ENCODE assay signal across 1 cellular context in the genomic region with DNA sequence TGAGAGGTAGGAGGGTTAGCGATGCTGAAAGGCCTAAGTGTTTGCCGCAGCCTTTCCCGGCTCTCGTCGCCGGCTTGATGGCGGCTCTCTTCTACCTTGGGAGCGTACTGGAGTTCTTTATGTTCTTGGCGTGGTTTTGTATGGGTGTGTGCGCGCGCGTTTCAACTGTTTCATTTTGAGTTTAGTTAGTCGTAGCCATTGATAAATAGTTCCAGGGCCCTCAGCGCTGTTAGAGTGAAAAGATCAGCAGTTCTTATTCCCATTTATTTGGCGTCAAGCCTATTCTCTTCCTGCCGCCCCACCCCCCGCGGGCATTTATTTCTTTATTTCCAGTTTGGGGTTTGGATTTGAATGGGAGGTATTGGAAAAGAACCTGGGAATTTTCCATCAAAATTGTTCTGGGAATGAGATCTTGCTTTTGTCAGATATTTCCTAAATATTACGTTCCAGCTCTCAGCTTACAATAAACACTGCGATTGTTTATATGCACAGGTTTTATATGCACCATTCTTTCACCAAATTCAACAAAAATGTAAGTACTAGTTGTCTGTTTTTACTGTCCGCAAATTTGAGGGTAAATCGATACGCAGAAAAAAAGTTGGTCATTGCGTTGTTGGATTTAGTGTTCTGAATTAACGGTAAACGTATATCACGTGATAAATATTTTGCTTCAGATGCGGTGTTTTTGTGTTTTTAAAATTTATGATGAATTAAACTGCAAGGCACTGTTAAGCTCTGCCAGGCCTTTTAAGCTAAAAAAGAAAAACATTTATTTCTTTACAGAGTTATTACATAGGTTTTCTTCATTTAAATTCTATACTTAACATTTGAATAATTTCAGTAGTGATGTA.
TF ChIP-seq lines count a peak whose summit lies in the region.

No MANE protein-coding gene starts in this region.

TF ChIP-seq in HepG2, 621 proteins besides CTCF, POLR2A, EP300 and RAD21 (continued from another document):
- TF ChIP-seq, protein P1, sequence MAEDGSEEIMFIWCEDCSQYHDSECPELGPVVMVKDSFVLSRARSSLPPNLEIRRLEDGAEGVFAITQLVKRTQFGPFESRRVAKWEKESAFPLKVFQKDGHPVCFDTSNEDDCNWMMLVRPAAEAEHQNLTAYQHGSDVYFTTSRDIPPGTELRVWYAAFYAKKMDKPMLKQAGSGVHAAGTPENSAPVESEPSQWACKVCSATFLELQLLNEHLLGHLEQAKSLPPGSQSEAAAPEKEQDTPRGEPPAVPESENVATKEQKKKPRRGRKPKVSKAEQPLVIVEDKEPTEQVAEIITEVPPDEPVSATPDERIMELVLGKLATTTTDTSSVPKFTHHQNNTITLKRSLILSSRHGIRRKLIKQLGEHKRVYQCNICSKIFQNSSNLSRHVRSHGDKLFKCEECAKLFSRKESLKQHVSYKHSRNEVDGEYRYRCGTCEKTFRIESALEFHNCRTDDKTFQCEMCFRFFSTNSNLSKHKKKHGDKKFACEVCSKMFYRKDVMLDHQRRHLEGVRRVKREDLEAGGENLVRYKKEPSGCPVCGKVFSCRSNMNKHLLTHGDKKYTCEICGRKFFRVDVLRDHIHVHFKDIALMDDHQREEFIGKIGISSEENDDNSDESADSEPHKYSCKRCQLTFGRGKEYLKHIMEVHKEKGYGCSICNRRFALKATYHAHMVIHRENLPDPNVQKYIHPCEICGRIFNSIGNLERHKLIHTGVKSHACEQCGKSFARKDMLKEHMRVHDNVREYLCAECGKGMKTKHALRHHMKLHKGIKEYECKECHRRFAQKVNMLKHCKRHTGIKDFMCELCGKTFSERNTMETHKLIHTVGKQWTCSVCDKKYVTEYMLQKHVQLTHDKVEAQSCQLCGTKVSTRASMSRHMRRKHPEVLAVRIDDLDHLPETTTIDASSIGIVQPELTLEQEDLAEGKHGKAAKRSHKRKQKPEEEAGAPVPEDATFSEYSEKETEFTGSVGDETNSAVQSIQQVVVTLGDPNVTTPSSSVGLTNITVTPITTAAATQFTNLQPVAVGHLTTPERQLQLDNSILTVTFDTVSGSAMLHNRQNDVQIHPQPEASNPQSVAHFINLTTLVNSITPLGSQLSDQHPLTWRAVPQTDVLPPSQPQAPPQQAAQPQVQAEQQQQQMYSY (CRISPR knock-in tag; IDR thresholded peaks at IDR 0.05), result no peak
- 0 out of 2 replicates have a peak, but pooled peaks have one; percentile 4 for TF ChIP-seq ZNF383 (CRISPR knock-in tag; IDR thresholded peaks at IDR 0.05; ENCODE audit: borderline replicate concordance)
- no peak for TF ChIP-seq XBP1 (CRISPR knock-in tag; IDR thresholded peaks at IDR 0.05)
- TF ChIP-seq DZIP1 (CRISPR knock-in tag; IDR thresholded peaks at IDR 0.05), result no peak
- TF ChIP-seq PCBP1 (IDR thresholded peaks at IDR 0.05; ENCODE audit: borderline replicate concordance, low read depth, low read length), result no peak
- no peak for TF ChIP-seq LCORL (IDR thresholded peaks at IDR 0.05)
- peak; percentile 23; the same call in 1 of the 2 replicates for TF ChIP-seq LCORL (CRISPR knock-in tag; IDR thresholded peaks at IDR 0.05)
- TF ChIP-seq FLYWCH1 (CRISPR knock-in tag; IDR thresholded peaks at IDR 0.05), result no peak
- 0 out of 2 replicates have a peak, but pooled peaks have one; percentile 32 for TF ChIP-seq MTF2 (CRISPR knock-in tag; IDR thresholded peaks at IDR 0.05; ENCODE audit: borderline replicate concordance)
- peak; percentile 4; the same call in 1 of the 2 replicates for TF ChIP-seq ZNF777 (CRISPR knock-in tag; IDR thresholded peaks at IDR 0.05)
- 0 out of 2 replicates have a peak, but pooled peaks have one; percentile 26 for TF ChIP-seq ZFP1 (CRISPR knock-in tag; IDR thresholded peaks at IDR 0.05)
- 0 out of 2 replicates have a peak, but pooled peaks have one; percentile 41 for TF ChIP-seq ZNF503 (CRISPR knock-in tag; IDR thresholded peaks at IDR 0.05)
- no peak for TF ChIP-seq PPARG (CRISPR knock-in tag; conservative IDR thresholded peaks at IDR 0.05)
- no peak for TF ChIP-seq MAZ (IDR thresholded peaks at IDR 0.05; ENCODE audit: borderline replicate concordance, low read depth, low read length)
- TF ChIP-seq MAZ (CRISPR knock-in tag; IDR thresholded peaks at IDR 0.05; ENCODE audit: low read depth), result no peak
- no peak for TF ChIP-seq NFKB2 (CRISPR knock-in tag; IDR thresholded peaks at IDR 0.05; ENCODE audit: borderline replicate concordance)
- TF ChIP-seq SMYD3 (CRISPR knock-in tag; IDR thresholded peaks at IDR 0.05), result 0 out of 2 replicates have a peak, but pooled peaks have one; percentile 47
- TF ChIP-seq ZNF598 (CRISPR knock-in tag; IDR thresholded peaks at IDR 0.05; ENCODE audit: borderline replicate concordance), result no peak
- TF ChIP-seq HOXA9 (CRISPR knock-in tag; IDR thresholded peaks at IDR 0.05; ENCODE audit: borderline replicate concordance), result 0 out of 2 replicates have a peak, but pooled peaks have one; percentile 6
- no peak for TF ChIP-seq GLI4 (CRISPR knock-in tag; IDR thresholded peaks at IDR 0.05; ENCODE audit: borderline replicate concordance)
- no peak for TF ChIP-seq ZSCAN31 (CRISPR knock-in tag; IDR thresholded peaks at IDR 0.05; ENCODE audit: low read depth)
- no peak for TF ChIP-seq ZNF572 (CRISPR knock-in tag; IDR thresholded peaks at IDR 0.05)
- TF ChIP-seq ZNF563 (CRISPR knock-in tag; IDR thresholded peaks at IDR 0.05), result no peak
- TF ChIP-seq ZNF264 (CRISPR knock-in tag; IDR thresholded peaks at IDR 0.05), result 0 out of 2 replicates have a peak, but pooled peaks have one; percentile 17
- TF ChIP-seq ZNF251 (CRISPR knock-in tag; IDR thresholded peaks at IDR 0.05), result 0 out of 2 replicates have a peak, but pooled peaks have one; percentile 14
- TF ChIP-seq ZNF543 (CRISPR knock-in tag; IDR thresholded peaks at IDR 0.05), result 0 out of 2 replicates have a peak, but pooled peaks have one; percentile 10
- TF ChIP-seq GABPB1 (CRISPR knock-in tag; IDR thresholded peaks at IDR 0.05), result no peak
- TF ChIP-seq TCF7L2 (IDR thresholded peaks at IDR 0.05; ENCODE audit: low read depth, low read length), result no peak
- no peak for TF ChIP-seq ZNF335 (CRISPR knock-in tag; IDR thresholded peaks at IDR 0.05)
- TF ChIP-seq CEBPB (IDR thresholded peaks at IDR 0.05; ENCODE audit: borderline replicate concordance, low read depth, low read length), result no peak
- TF ChIP-seq, protein P2, sequence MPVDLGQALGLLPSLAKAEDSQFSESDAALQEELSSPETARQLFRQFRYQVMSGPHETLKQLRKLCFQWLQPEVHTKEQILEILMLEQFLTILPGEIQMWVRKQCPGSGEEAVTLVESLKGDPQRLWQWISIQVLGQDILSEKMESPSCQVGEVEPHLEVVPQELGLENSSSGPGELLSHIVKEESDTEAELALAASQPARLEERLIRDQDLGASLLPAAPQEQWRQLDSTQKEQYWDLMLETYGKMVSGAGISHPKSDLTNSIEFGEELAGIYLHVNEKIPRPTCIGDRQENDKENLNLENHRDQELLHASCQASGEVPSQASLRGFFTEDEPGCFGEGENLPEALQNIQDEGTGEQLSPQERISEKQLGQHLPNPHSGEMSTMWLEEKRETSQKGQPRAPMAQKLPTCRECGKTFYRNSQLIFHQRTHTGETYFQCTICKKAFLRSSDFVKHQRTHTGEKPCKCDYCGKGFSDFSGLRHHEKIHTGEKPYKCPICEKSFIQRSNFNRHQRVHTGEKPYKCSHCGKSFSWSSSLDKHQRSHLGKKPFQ (CRISPR knock-in tag; IDR thresholded peaks at IDR 0.05; ENCODE audit: insufficient replicate concordance), result no peak
- 0 out of 2 replicates have a peak, but pooled peaks have one; percentile 2 for TF ChIP-seq HES4 (CRISPR knock-in tag; IDR thresholded peaks at IDR 0.05; ENCODE audit: borderline replicate concordance)
- TF ChIP-seq ATF5 (CRISPR knock-in tag; IDR thresholded peaks at IDR 0.05; ENCODE audit: low read depth), result 0 out of 2 replicates have a peak, but pooled peaks have one; percentile 3
- no peak for TF ChIP-seq TMF1 (CRISPR knock-in tag; IDR thresholded peaks at IDR 0.05; ENCODE audit: low read depth)
- TF ChIP-seq HHEX (CRISPR knock-in tag; IDR thresholded peaks at IDR 0.05), result peak; percentile 2; the same call in 1 of the 2 replicates
- TF ChIP-seq FOXP4 (CRISPR knock-in tag; IDR thresholded peaks at IDR 0.05), result no peak
